20 cellular contexts compared by ENCODE assay signal in genomic region chr19:32744555-32745325, GRCh38. TPM values are rescaled to one million over a fixed set of nuclear protein-coding genes. Genes with fewer than 3 reads are reported as not detected.
"Had no signal": no experiment of that assay in that cellular context is flagged by ENCODE, and none has a peak within 500 bp of the region (broad histone marks: within the 10 kb centered on the region; RNA-seq: fewer than 3 reads in every experiment).

No MANE protein-coding gene starts in this region.

- H3K4me1 ChIP-seq: colonic mucosa, foreskin keratinocyte, left lung, lower lobe of right lung, right atrium auricular region, sigmoid colon, transverse colon, uterus had no signal

- ATAC-seq: foreskin keratinocyte; left lung; natural killer cell treated with Interleukin-12 subunit alpha and Interleukin-12 subunit beta and Interleukin-15 and Interleukin-18, amount 100 ng/mL, for 72 hours; stimulated activated naive B cell treated with anti-CD40 and anti-IgM and Interleukin-4, amounts not matched to agents 10 μg/mL and 1 μg/mL and 100 μg/mL, for 72 hours; stimulated activated naive CD8-positive, alpha-beta T cell treated with anti-CD3 and anti-CD28 coated beads, Interleukin-15, amount 100 ng/mL, for 72 hours had no signal

- DNase-seq: colonic mucosa; dermis blood vessel endothelial cell; foreskin keratinocyte; left lung; lower lobe of right lung; midbrain; posterior cingulate gyrus; sigmoid colon; stimulated activated CD4-positive, alpha-beta T cell treated with anti-CD3 and anti-CD28 coated beads, Interleukin-2, amount 100 ng/mL, for 24 hours; stimulated activated naive B cell treated with anti-CD40 and anti-IgM and Interleukin-4, amounts not matched to agents 10 μg/mL and 1 μg/mL and 100 μg/mL, for 72 hours; stimulated activated naive CD8-positive, alpha-beta T cell treated with anti-CD3 and anti-CD28 coated beads, Interleukin-15, amount 100 ng/mL, for 72 hours; transverse colon; uterus had no signal

- H3K9me3 Mint-ChIP-seq: immature natural killer cell; memory B cell; natural killer cell treated with Interleukin-12 subunit alpha and Interleukin-12 subunit beta and Interleukin-15 and Interleukin-18, amount 100 ng/mL, for 72 hours; stimulated activated naive B cell treated with anti-CD40 and anti-IgM and Interleukin-4, amounts not matched to agents 10 μg/mL and 1 μg/mL and 100 μg/mL, for 72 hours; stimulated activated naive CD8-positive, alpha-beta T cell treated with anti-CD3 and anti-CD28 coated beads, Interleukin-15, amount 100 ng/mL, for 72 hours had no signal

- H3K36me3 Mint-ChIP-seq: immature natural killer cell; memory B cell; natural killer cell treated with Interleukin-12 subunit alpha and Interleukin-12 subunit beta and Interleukin-15 and Interleukin-18, amount 100 ng/mL, for 72 hours; stimulated activated naive B cell treated with anti-CD40 and anti-IgM and Interleukin-4, amounts not matched to agents 10 μg/mL and 1 μg/mL and 100 μg/mL, for 72 hours had no signal

- H3K27ac Mint-ChIP-seq: immature natural killer cell; memory B cell; natural killer cell treated with Interleukin-12 subunit alpha and Interleukin-12 subunit beta and Interleukin-15 and Interleukin-18, amount 100 ng/mL, for 72 hours; stimulated activated naive B cell treated with anti-CD40 and anti-IgM and Interleukin-4, amounts not matched to agents 10 μg/mL and 1 μg/mL and 100 μg/mL, for 72 hours; stimulated activated naive CD8-positive, alpha-beta T cell treated with anti-CD3 and anti-CD28 coated beads, Interleukin-15, amount 100 ng/mL, for 72 hours had no signal

- H3K27ac ChIP-seq: colonic mucosa, foreskin keratinocyte, left lung, lower lobe of right lung, right atrium auricular region, sigmoid colon, skin epidermis, thoracic aorta, transverse colon, uterus had no signal

- H3K9me3 ChIP-seq: colonic mucosa, left lung, lower lobe of right lung, right atrium auricular region, sigmoid colon, thoracic aorta, transverse colon, uterus had no signal

- H3K4me1 Mint-ChIP-seq: memory B cell; stimulated activated naive B cell treated with anti-CD40 and anti-IgM and Interleukin-4, amounts not matched to agents 10 μg/mL and 1 μg/mL and 100 μg/mL, for 72 hours had no signal

- H3K4me3 Mint-ChIP-seq: immature natural killer cell; memory B cell; natural killer cell treated with Interleukin-12 subunit alpha and Interleukin-12 subunit beta and Interleukin-15 and Interleukin-18, amount 100 ng/mL, for 72 hours; stimulated activated naive B cell treated with anti-CD40 and anti-IgM and Interleukin-4, amounts not matched to agents 10 μg/mL and 1 μg/mL and 100 μg/mL, for 72 hours; stimulated activated naive CD8-positive, alpha-beta T cell treated with anti-CD3 and anti-CD28 coated beads, Interleukin-15, amount 100 ng/mL, for 72 hours had no signal

- H3K4me3 ChIP-seq: colonic mucosa, left lung, lower lobe of right lung, right atrium auricular region, sigmoid colon, skin epidermis, thoracic aorta, transverse colon, uterus had no signal

- H3K27me3 ChIP-seq: colonic mucosa, foreskin keratinocyte, right atrium auricular region, uterus had no signal

- H3K36me3 ChIP-seq: colonic mucosa, left lung, lower lobe of right lung, right atrium auricular region, sigmoid colon, thoracic aorta, transverse colon, uterus had no signal

RNA-seq across cellular contexts. Expression of gene TDRD12, which starts 25.2 kb away (rescaled TPM):
- total RNA-seq: epithelial cell of proximal tubule, lower lobe of right lung, thoracic aorta had no signal
